Comparison of ENCODE assay signal across 24 cellular contexts in the genomic region with DNA sequence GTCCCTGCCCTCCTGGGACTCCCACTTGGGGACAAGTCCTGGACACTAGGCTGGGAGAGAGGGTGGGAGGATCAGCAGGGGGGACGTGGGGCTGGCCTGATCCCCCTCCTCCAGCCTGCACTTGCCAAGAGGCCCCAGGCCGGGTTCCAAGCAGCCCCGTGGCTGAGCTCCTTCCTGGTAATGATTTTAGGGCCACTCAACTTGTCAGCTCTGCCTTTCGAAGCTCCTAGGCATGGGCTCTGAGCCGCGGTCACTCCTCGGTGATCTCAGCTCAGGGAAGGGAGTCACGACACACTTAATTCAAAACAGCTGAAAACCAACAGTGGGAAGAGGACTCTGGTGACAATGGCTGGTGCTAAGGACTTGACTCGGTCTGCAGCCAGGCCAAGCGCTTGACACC.
DNase-seq lines count a peak whose midpoint lies in the region; ATAC-seq and TF ChIP-seq lines count a peak whose summit lies in the region.
"Had no signal": no experiment of that assay in that cellular context is flagged by ENCODE, and none has a peak within 500 bp of the region (broad histone marks: within the 10 kb centered on the region; RNA-seq: fewer than 3 reads in every experiment).

No MANE protein-coding gene starts in this region.

- no peak for TF ChIP-seq POLR2A in GM18505 (IDR thresholded peaks at IDR 0.05; ENCODE audit: borderline replicate concordance, extremely low read depth, insufficient read depth, insufficient read length)

- no peaks in the 10 kb centered on the region for H3K27me3 Mint-ChIP-seq in activated T-cell treated with anti-CD3 and anti-CD28 coated beads, Interleukin-2, amount 50 U/mL, for 4 hours (ENCODE audit: low read depth)

- DNase-seq in AG20443 (ENCODE audit: low spot score) (peak; percentile 28), caudate nucleus (lab: John Stamatoyannopoulos, UW) (peak in 11 of 61 donors; percentile 3 to 63 (median 22)), left kidney (ENCODE audit: low read depth, low spot score) (peak; percentile 56)
- DNase-seq in activated T-cell treated with anti-CD3 and anti-CD28 coated beads, Interleukin-2, amount 50 U/mL, for 4 hours: no peak
- DNase-seq: 8988T; ACHN; CD4-positive, alpha-beta T cell; DMS53; HCEC 1CT; KBM-7; NCI-H1105 treated with DMSO at 0.1 percent for 48 hours; NCI-H146; NCI-H1930; NCI-H446 treated with DMSO at 0.1 percent for 48 hours; NCI-H526; NCI-H82; PC-9; Right ventricle myocardium superior had no signal

- no peaks in the 10 kb centered on the region for H3K9me3 Mint-ChIP-seq in activated T-cell treated with anti-CD3 and anti-CD28 coated beads, Interleukin-2, amount 50 U/mL, for 4 hours
- H3K9me3 Mint-ChIP-seq: CD4-positive, alpha-beta T cell had no signal

- H3K27ac ChIP-seq in caudate nucleus (ENCODE audit: low read depth, low read length) (peak overlapping the region; percentile 88), temporal lobe (ENCODE audit: low read depth, low read length) (peak overlapping the region; percentile 47)
- H3K27ac ChIP-seq: BLaER1 treated with 17β-estradiol and CSF1 and Interleukin-3, amounts not matched to agents 10 nM and 100 nM; PC-9; SJSA1 had no signal

- no peak for ATAC-seq in GM18505 (IDR thresholded peaks at IDR 0.05; ENCODE audit: unreplicated experiment)
- ATAC-seq in activated T-cell treated with anti-CD3 and anti-CD28 coated beads, Interleukin-2, amount 50 U/mL, for 4 hours: no peak
- no peak for ATAC-seq in HG02763 (IDR thresholded peaks at IDR 0.05; ENCODE audit: unreplicated experiment)
- no peak for ATAC-seq in GM19328 (IDR thresholded peaks at IDR 0.05; ENCODE audit: unreplicated experiment)

- no peaks in the 10 kb centered on the region for H3K36me3 Mint-ChIP-seq in activated T-cell treated with anti-CD3 and anti-CD28 coated beads, Interleukin-2, amount 50 U/mL, for 4 hours (ENCODE audit: insufficient read depth)

- no peaks in the 10 kb centered on the region for H3K4me1 Mint-ChIP-seq in activated T-cell treated with anti-CD3 and anti-CD28 coated beads, Interleukin-2, amount 50 U/mL, for 4 hours (ENCODE audit: low read depth)

- H3K4me3 Mint-ChIP-seq in activated T-cell treated with anti-CD3 and anti-CD28 coated beads, Interleukin-2, amount 50 U/mL, for 4 hours: no peak overlapping the region
- H3K4me3 Mint-ChIP-seq: CD4-positive, alpha-beta T cell had no signal
